17 cellular contexts compared by ENCODE assay signal in the genomic region with DNA sequence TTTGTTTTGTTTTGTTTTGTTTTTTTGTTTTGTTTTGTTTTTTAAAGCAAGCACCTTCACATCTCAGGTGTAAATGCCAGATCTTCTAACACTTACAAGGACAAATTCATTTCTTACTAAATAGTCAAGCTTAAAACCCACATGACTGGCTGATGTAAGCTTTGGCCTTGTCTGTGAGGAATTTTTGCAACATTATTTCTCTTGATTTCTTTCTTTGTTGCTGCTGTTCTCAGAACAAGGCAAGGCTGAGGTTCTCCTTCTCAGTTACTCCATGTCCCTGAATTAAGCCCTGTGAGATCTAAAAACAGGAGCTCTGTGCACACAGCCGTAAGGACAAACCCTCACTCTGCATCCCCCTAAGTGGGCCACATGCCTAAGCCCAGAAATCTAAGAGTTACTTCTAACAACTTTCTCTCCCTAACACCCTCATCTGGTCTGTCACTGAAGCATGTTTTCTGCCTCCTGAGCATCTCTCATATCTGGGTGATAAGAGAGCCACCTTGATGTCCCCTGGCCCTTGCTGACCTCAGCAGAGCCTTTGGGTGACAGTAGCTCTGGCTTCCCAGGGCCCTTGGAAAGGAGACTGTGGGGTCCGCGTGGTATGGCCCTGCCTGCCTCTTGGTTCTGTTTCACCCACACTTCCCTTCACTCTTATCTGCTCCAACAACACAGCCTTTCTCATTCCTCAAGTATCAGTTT.
DNase-seq lines count a peak whose midpoint lies in the region; ATAC-seq and TF ChIP-seq lines count a peak whose summit lies in the region.
"Had no signal": no experiment of that assay in that cellular context is flagged by ENCODE, and none has a peak within 500 bp of the region (broad histone marks: within the 10 kb centered on the region; RNA-seq: fewer than 3 reads in every experiment).

No MANE protein-coding gene starts in this region.

- H3K36me3 ChIP-seq in breast epithelium (no peaks in the 10 kb centered on the region), heart right ventricle (no peaks in the 10 kb centered on the region), parathyroid adenoma (ENCODE audit: control insufficient read depth, insufficient read depth, low read length) (no peaks in the 10 kb centered on the region)

- no peaks in the 10 kb centered on the region for H3K79me2 ChIP-seq in parathyroid adenoma

- H3K9me3 ChIP-seq in breast epithelium (no peaks in the 10 kb centered on the region), heart right ventricle (peaks cover 0 to 14% (median 0%) of the 10 kb centered on the region in 11 donors), parathyroid adenoma (ENCODE audit: control insufficient read depth, low read length) (no peaks in the 10 kb centered on the region)

- no peak overlapping the region for H3K9ac ChIP-seq in parathyroid adenoma

- no peak for TF ChIP-seq POLR2A in breast epithelium (IDR thresholded peaks at IDR 0.05)

- no peak overlapping the region for H3K4me3 ChIP-seq in breast epithelium
- H3K4me3 ChIP-seq in heart right ventricle = no peak overlapping the region
- no peak overlapping the region for H3K4me3 ChIP-seq in parathyroid adenoma (ENCODE audit: low read depth, low read length)
- H3K4me3 ChIP-seq: GM12878, skin epidermis had no signal

- ATAC-seq in heart right ventricle (peak in 2 of 8 donors; percentile 37), HG03571 (IDR thresholded peaks at IDR 0.05; ENCODE audit: unreplicated experiment) (no peak)
- ATAC-seq: GM12878 had no signal

- H3K4me1 ChIP-seq in breast epithelium = no peaks in the 10 kb centered on the region
- peaks cover 4 to 47% (median 40%) of the 10 kb centered on the region in 9 donors for H3K4me1 ChIP-seq in heart right ventricle
- H3K4me1 ChIP-seq in parathyroid adenoma = peaks cover 16% of the 10 kb centered on the region

- DNase-seq in EH (ENCODE audit: low read depth) = peak; percentile 3
- no peak for DNase-seq in breast epithelium (ENCODE audit: low spot score in 2 of 2)
- no peak for DNase-seq in heart right ventricle
- no peak for DNase-seq in central memory CD4-positive, alpha-beta T cell
- no peak for DNase-seq in mucosa of gallbladder (ENCODE audit: low spot score)
- no peak for DNase-seq in NCI-H2029 (lab: John Stamatoyannopoulos, UW)
- DNase-seq: activated CD4-positive, alpha-beta T cell treated with anti-CD3 and anti-CD28 coated beads, Interleukin-2, amount 10 ng/mL, durations not matched to agents 24 days and 14 days; cortex of kidney; erythroblast; H7; NCI-H2081; NCI-H526; nucleus accumbens had no signal

- peak overlapping the region; percentile 27 for H3K4me2 ChIP-seq in parathyroid adenoma (ENCODE audit: low read length)

- H3K27me3 ChIP-seq in breast epithelium = no peaks in the 10 kb centered on the region
- H3K27me3 ChIP-seq in heart right ventricle = no peaks in the 10 kb centered on the region
- H3K27me3 ChIP-seq in parathyroid adenoma (ENCODE audit: control insufficient read depth, insufficient read depth, low read length) = no peaks in the 10 kb centered on the region

- H2AFZ ChIP-seq in parathyroid adenoma = peak overlapping the region; percentile 31

- intact Hi-C loops in breast epithelium (cut with DNase I; ENCODE audit: low total_unique reads) (no loop called here), heart right ventricle (cut with DNase I) (no loop called here)

- H3K27ac ChIP-seq in breast epithelium (peak overlapping the region; percentile 80 to 83), heart right ventricle (peak overlapping the region; percentile 11 to 87 (median 54)), parathyroid adenoma (peak overlapping the region; percentile 77)

- 72 to 76% methylated on average over 3 of the region's 3 CpGs for WGBS in heart right ventricle, 2 donors

- no peak for TF ChIP-seq CTCF in breast epithelium (IDR thresholded peaks at IDR 0.05)
- no peak for TF ChIP-seq CTCF in heart right ventricle (IDR thresholded peaks at IDR 0.05)
- no peak for TF ChIP-seq CTCF in parathyroid adenoma (IDR thresholded peaks at IDR 0.05)
